In the genomic region with DNA sequence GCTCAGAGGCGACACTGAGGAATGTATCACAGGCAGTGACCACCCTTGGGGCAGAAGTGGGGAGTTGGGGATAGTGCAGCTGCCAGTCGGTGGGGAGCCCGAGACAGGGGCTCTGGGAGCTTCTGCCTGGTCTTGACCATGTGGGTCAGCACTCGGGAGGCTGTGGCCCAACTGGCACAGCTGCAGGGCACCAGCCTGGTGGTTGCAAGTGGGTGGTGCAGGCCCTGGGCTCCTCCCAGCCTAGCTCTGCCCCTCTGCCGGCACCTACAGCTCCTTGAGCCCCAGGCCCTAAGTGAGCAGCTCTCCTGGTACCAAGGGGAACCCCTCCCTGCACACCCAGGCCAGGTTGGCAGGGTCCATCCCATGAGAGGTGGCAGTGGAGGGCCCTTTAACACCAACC, we compare ENCODE assay signal across 17 cellular contexts. TPM values are rescaled to one million over a fixed set of nuclear protein-coding genes. Genes with fewer than 3 reads are reported as not detected.
DNase-seq lines count a peak whose midpoint lies in the region; ATAC-seq and TF ChIP-seq lines count a peak whose summit lies in the region.
"Had no signal": no experiment of that assay in that cellular context is flagged by ENCODE, and none has a peak within 500 bp of the region (broad histone marks: within the 10 kb centered on the region; RNA-seq: fewer than 3 reads in every experiment).

No MANE protein-coding gene starts in this region.

- H3K9ac ChIP-seq in Karpas-422 (ENCODE audit: low read length): no peak overlapping the region

- no peaks in the 10 kb centered on the region for H4K20me1 ChIP-seq in Karpas-422 (ENCODE audit: insufficient read depth, low read depth, low read length)

- no peak overlapping the region for H3K4me2 ChIP-seq in Karpas-422 (ENCODE audit: low read depth, low read length, poor library complexity, severe bottlenecking)

- intact Hi-C loops in A673 (cut with micrococcal nuclease; ENCODE audit: unreplicated experiment): no loop called here
- intact Hi-C loops in left colon (cut with DNase I, micrococcal nuclease): no loop called here

- no peak for DNase-seq in A673 (ENCODE audit: low spot score)
- DNase-seq in GM12864 (ENCODE audit: low read depth): no peak
- DNase-seq in left colon: no peak
- no peak for DNase-seq in coronary artery (ENCODE audit: low spot score)
- no peak for DNase-seq in NCI-H2081 (lab: John Stamatoyannopoulos, UW)
- no peak for DNase-seq in glomerular visceral epithelial cell (ENCODE audit: extremely low spot score)
- DNase-seq in Karpas-422: no peak
- DNase-seq: activated naive CD4-positive, alpha-beta T cell treated with anti-CD3 and anti-CD28 coated beads, Interleukin-2, amount 10 ng/mL, durations not matched to agents 7 days and 5 days; colonic mucosa; COR-L47; Kasumi-1; NCI-H1105; NCI-H774; sigmoid colon; stimulated activated CD4-positive, alpha-beta T cell treated with anti-CD3 and anti-CD28 coated beads, Interleukin-1b, Interleukin-23, amount 100 ng/mL, for 48 hours had no signal

- H3K27me3 ChIP-seq in A673 (replicated peaks; ENCODE audit: insufficient read depth, low read depth, low read length, poor library complexity) (no peaks in the 10 kb centered on the region), Karpas-422 (ENCODE audit: low read length) (no peaks in the 10 kb centered on the region)
- H3K27me3 ChIP-seq: colonic mucosa, sigmoid colon had no signal

- POLR2A ChIA-PET in A673 (lab: Charles Lee; ENCODE audit: low non-redundant PET): no interaction called here

- no peaks in the 10 kb centered on the region for H3K9me3 ChIP-seq in A673 (ENCODE audit: low read depth, low read length, poor library complexity, severe bottlenecking)
- H3K9me3 ChIP-seq in Karpas-422 (ENCODE audit: low read length): no peaks in the 10 kb centered on the region
- H3K9me3 ChIP-seq: colonic mucosa, sigmoid colon had no signal

- TSS peak; percentile 63 for BruUV-seq in A673 (replicated peaks; lab: Mats Ljungman, UMichigan)

- H3K27ac ChIP-seq in A673 (ENCODE audit: low read depth, low read length, poor library complexity, severe bottlenecking) (no peak overlapping the region), angular gyrus (ENCODE audit: low read depth, low read length) (peak overlapping the region; percentile 64), coronary artery (no peak overlapping the region), Karpas-422 (ENCODE audit: low read length) (no peak overlapping the region)
- H3K27ac ChIP-seq: colonic mucosa, sigmoid colon had no signal

- CTCF ChIA-PET in A673 (lab: Charles Lee): no interaction called here

- TF ChIP-seq CTCF in A673 (conservative IDR thresholded peaks at IDR 0.05; ENCODE audit: low read depth, low read length) (no peak), GM12864 (IDR thresholded peaks at IDR 0.05; ENCODE audit: low read depth, low read length, missing control alignments) (peak; percentile 16), coronary artery (IDR thresholded peaks at IDR 0.05) (no peak)

- peak; percentile 17 for ATAC-seq in left colon

- H3K79me2 ChIP-seq in Karpas-422 (ENCODE audit: low read length): no peaks in the 10 kb centered on the region

- H3K36me3 ChIP-seq in A673 (ENCODE audit: insufficient read depth, low read length, poor library complexity, severe bottlenecking): no peaks in the 10 kb centered on the region
- 0 out of 2 replicates have a peak, but pooled peaks cover 3% of the 10 kb centered on the region for H3K36me3 ChIP-seq in Karpas-422 (ENCODE audit: insufficient read depth, low read length)

- no peaks in the 10 kb centered on the region for H3K9me2 ChIP-seq in Karpas-422 (replicated peaks; ENCODE audit: insufficient read depth, low read length)

- H3K4me1 ChIP-seq in A673 (ENCODE audit: insufficient read depth, low read length, poor library complexity, severe bottlenecking) (peaks cover 4% of the 10 kb centered on the region), Karpas-422 (ENCODE audit: low read length) (no peaks in the 10 kb centered on the region)
- H3K4me1 ChIP-seq: colonic mucosa had no signal

- H3K4me3 ChIP-seq in A673 (ENCODE audit: low read depth, low read length, poor library complexity, severe bottlenecking): no peak overlapping the region
- no peak overlapping the region for H3K4me3 ChIP-seq in GM12864 (ENCODE audit: low read depth, low read length)
- H3K4me3 ChIP-seq in coronary artery: no peak overlapping the region
- H3K4me3 ChIP-seq in Karpas-422 (ENCODE audit: low read length): no peak overlapping the region
- H3K4me3 ChIP-seq: colonic mucosa, sigmoid colon had no signal

- H2AFZ ChIP-seq in Karpas-422 (ENCODE audit: low read length): no peak overlapping the region

RNA-seq across cellular contexts. Expression of a gene that starts 12.6 kb away (rescaled TPM):
- total RNA-seq in A673 (2021) (0.68 TPM in 1 of 2 replicates, not detected in the other), left colon (1 to 10 TPM; 1.1 to 1.7 TPM)
- 0.76 TPM in 1 of 2 replicates, not detected in the other for total RNA-seq in Karpas-422 (2014; rRNA removed; shearing (Covaris generic); ENCODE audit: low replicate concordance)
- total RNA-seq: osteoblast had no signal

RNA-seq across cellular contexts. Expression of a gene that starts 21.6 kb away (rescaled TPM):
- 22.7 TPM in 2 replicates for total RNA-seq in A673 (2021)
- total RNA-seq in left colon: 10 to 100 TPM; 19.7 to 32.3 TPM
- total RNA-seq in Karpas-422 (2014; rRNA removed; shearing (Covaris generic); ENCODE audit: low replicate concordance): not detected in 2 replicates

RNA-seq across cellular contexts. Expression of a gene that starts 60.0 kb away (rescaled TPM):
- total RNA-seq in A673 (2021): 348 and 358 TPM in 2 replicates
- total RNA-seq in left colon: 100 to 1,000 TPM; 158 to 192 TPM
- total RNA-seq in Karpas-422 (2014; rRNA removed; shearing (Covaris generic); ENCODE audit: low replicate concordance): 281 and 309 TPM in 2 replicates

Comparison
In these comparisons a context has a peak if more than half of its experiments do, and no peak if none do; other contexts are left out.
1. RNA of a gene that starts 21.6 kb away (total RNA-seq): 19.7 to 32.3 TPM in left colon and 22.7 TPM in A673; not detected in Karpas-422; every median in the first group is over 10 times any median in the second.